ENCODE assay signal across 10 cellular contexts in genomic region chr4:159177265-159178146, GRCh38.
A peak's percentile ranks its signal among the peaks of the same experiment; 100 is the strongest.
DNase-seq lines count a peak whose midpoint lies in the region; ATAC-seq, FAIRE-seq and TF ChIP-seq lines count a peak whose summit lies in the region.
"Had no signal": no experiment of that assay in that cellular context is flagged by ENCODE, and none has a peak within 500 bp of the region (broad histone marks: within the 10 kb centered on the region; RNA-seq: fewer than 3 reads in every experiment).

No MANE protein-coding gene starts in this region.

- 20% methylated on average over 5 of the region's 5 CpGs for WGBS in GM12878 (ENCODE audit: insufficient coverage, insufficient replicate concordance, low lambda C conversion rate, missing lambda C conversion rate)

- in situ Hi-C loops in GM12878 (cut with MboI): loop anchor here (5.0 kb wide), 1 partner anchor 320 kb away; no protein-coding TSS in a partner anchor

- DNase-seq in GM06990 (ENCODE audit: extremely low read depth, insufficient read length) (no peak), GM12878 (ENCODE audit: low read depth, low spot score) (no peak), DMS53 (lab: John Stamatoyannopoulos, UW) (no peak), erythroblast (lab: John Stamatoyannopoulos, UW) (no peak)
- DNase-seq in activated CD4-positive, alpha-beta T cell treated with anti-CD3 and anti-CD28 coated beads, Interleukin-2, amount 50 U/mL, for 4 hours: no peak
- DNase-seq: NCI-H510A had no signal

- RAD21 ChIA-PET in GM12878 (lab: Charles Lee; ENCODE audit: unreplicated experiment): interaction anchor here (0.7 to 4.1 kb wide), 16 partner anchors 8 to 507 kb away, joined by 3 to 51 read pairs (median 4); no protein-coding TSS in a partner anchor

- TF ChIP-seq RAD21 in GM12878 (IDR thresholded peaks at IDR 0.05; ENCODE audit: insufficient read depth, low read depth, low read length): no peak

- TF ChIP-seq POLR2A in GM12878 (IDR thresholded peaks at IDR 0.05; ENCODE audit: low read depth, low read length) (no peak), erythroblast (IDR thresholded peaks at IDR 0.05; ENCODE audit: low read length) (no peak)

- BruUV-seq in GM12878 (replicated peaks; lab: Mats Ljungman, UMichigan): no TSS peak

- no peak for FAIRE-seq in GM12878 (lab: Jason Lieb, UNC)

- H4K20me1 ChIP-seq in GM12878 (ENCODE audit: control insufficient read depth, insufficient read depth): no peaks in the 10 kb centered on the region

- peak overlapping the region; percentile 81 for H3K4me2 ChIP-seq in GM12878 (ENCODE audit: control insufficient read depth, insufficient read depth)

- H2AFZ ChIP-seq in GM12878 (ENCODE audit: control insufficient read depth, low read depth, low read length): no peak overlapping the region; the same call in 1 of the 2 replicates

- intact Hi-C loops in GM12878 (cut with micrococcal nuclease; ENCODE audit: unreplicated experiment): loop anchor here (5.0 to 10.0 kb wide), 2 partner anchors 267 to 450 kb away; no protein-coding TSS in a partner anchor

- SMC1A ChIA-PET in GM12878 (lab: Charles Lee; ENCODE audit: uncharacterized antibody, unreplicated experiment): interaction anchor here (0.6 to 6.4 kb wide), 17 partner anchors 9 to 455 kb away, joined by 3 to 69 read pairs (median 4); no protein-coding TSS in a partner anchor

- POLR2A ChIA-PET in GM12878 (lab: Charles Lee): interaction anchor here (0.5 to 1.3 kb wide), 4 partner anchors 26 to 512 kb away, joined by 3 to 6 read pairs (median 4); no protein-coding TSS in a partner anchor

- H3K9ac ChIP-seq in GM12878 (ENCODE audit: control insufficient read depth, insufficient read depth, low read length): peak overlapping the region; percentile 36; the same call in 1 of the 2 replicates

- no peak for TF ChIP-seq EP300 in GM12878 (IDR thresholded peaks at IDR 0.05; ENCODE audit: borderline replicate concordance in 1 of 2, control insufficient read depth in 1 of 2, low read depth in 2 of 2, low read length in 2 of 2)

- H3K27ac ChIP-seq in GM12878 (ENCODE audit: control insufficient read depth, insufficient read depth): peak overlapping the region; percentile 69
- H3K27ac ChIP-seq: thoracic aorta had no signal

- CTCF ChIA-PET in GM12878 (lab: Yijun Ruan, JAX): interaction anchor here (0.6 to 4.5 kb wide), 15 partner anchors 9 to 913 kb away, joined by 3 to 54 read pairs (median 4); no protein-coding TSS in a partner anchor

- H3K4me3 ChIP-seq in GM06990 (replicated peaks; ENCODE audit: low read depth, low read length) (peak overlapping the region; percentile 51), GM12878 (peak overlapping the region; percentile 57)
- H3K4me3 ChIP-seq: thoracic aorta had no signal

- ATAC-seq in GM19455 (IDR thresholded peaks at IDR 0.05; ENCODE audit: unreplicated experiment): peak; percentile 35
- ATAC-seq in HG03175 (IDR thresholded peaks at IDR 0.05; ENCODE audit: unreplicated experiment): peak; percentile 66
- peak; percentile 70 for ATAC-seq in GM12878
- no peak for ATAC-seq in HG03108 (IDR thresholded peaks at IDR 0.05; ENCODE audit: unreplicated experiment)

- H3K27me3 ChIP-seq in GM06990 (replicated peaks; ENCODE audit: control insufficient read depth, insufficient read depth, low read length): no peaks in the 10 kb centered on the region
- no peaks in the 10 kb centered on the region for H3K27me3 ChIP-seq in GM12878 (replicated peaks in 1 of 2; ENCODE audit: control insufficient read depth in 2 of 2, insufficient read depth in 2 of 2, low read length in 1 of 2)

- peaks cover 81% of the 10 kb centered on the region for H3K79me2 ChIP-seq in GM12878 (ENCODE audit: control insufficient read depth, insufficient read depth, low read length)

- no peaks in the 10 kb centered on the region for H3K9me3 ChIP-seq in GM12878 (replicated peaks; ENCODE audit: control insufficient read depth, insufficient read depth, low read length)
- H3K9me3 ChIP-seq: thoracic aorta had no signal

- no peaks in the 10 kb centered on the region for H3K36me3 ChIP-seq in GM06990 (ENCODE audit: control insufficient read depth, insufficient read depth, low read length)
- no peaks in the 10 kb centered on the region for H3K36me3 ChIP-seq in GM12878 (ENCODE audit: control insufficient read depth in 2 of 2, insufficient read depth in 2 of 2, low read length in 1 of 2)
- H3K36me3 ChIP-seq: thoracic aorta had no signal

- peaks cover 44% of the 10 kb centered on the region for H3K4me1 ChIP-seq in GM12878 (ENCODE audit: control insufficient read depth, insufficient read depth, low read length)

- TF ChIP-seq CTCF in GM06990 (IDR thresholded peaks at IDR 0.05; ENCODE audit: insufficient read depth, low read length, poor library complexity, severe bottlenecking): no peak
- TF ChIP-seq CTCF in GM12878 (IDR thresholded peaks at IDR 0.05 in 2 of 3, conservative IDR thresholded peaks at IDR 0.05 in 1 of 3; ENCODE audit: control insufficient read depth in 2 of 3, extremely low read depth in 1 of 3, insufficient read depth in 1 of 3, low read depth in 3 of 3, low read length in 3 of 3): no peak

TF ChIP-seq in GM12878, 131 proteins besides CTCF, POLR2A, EP300 and RAD21 (continues in another document):
- no peak for TF ChIP-seq EED (IDR thresholded peaks at IDR 0.05; ENCODE audit: low read depth)
- TF ChIP-seq, protein P1, sequence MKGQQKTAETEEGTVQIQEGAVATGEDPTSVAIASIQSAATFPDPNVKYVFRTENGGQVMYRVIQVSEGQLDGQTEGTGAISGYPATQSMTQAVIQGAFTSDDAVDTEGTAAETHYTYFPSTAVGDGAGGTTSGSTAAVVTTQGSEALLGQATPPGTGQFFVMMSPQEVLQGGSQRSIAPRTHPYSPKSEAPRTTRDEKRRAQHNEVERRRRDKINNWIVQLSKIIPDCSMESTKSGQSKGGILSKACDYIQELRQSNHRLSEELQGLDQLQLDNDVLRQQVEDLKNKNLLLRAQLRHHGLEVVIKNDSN (IDR thresholded peaks at IDR 0.05; ENCODE audit: borderline replicate concordance, extremely low read length, insufficient read depth, low read depth, low read length): no peak
- peak; percentile 18 for TF ChIP-seq CUX1 (IDR thresholded peaks at IDR 0.05; ENCODE audit: insufficient replicate concordance, low read depth, low read length)
- TF ChIP-seq FOXK2 (IDR thresholded peaks at IDR 0.05): no peak
- no peak for TF ChIP-seq PBX3 (IDR thresholded peaks at IDR 0.05; ENCODE audit: insufficient replicate concordance, low read depth, low read length)
- TF ChIP-seq MTA2 (IDR thresholded peaks at IDR 0.05; ENCODE audit: low read depth): 0 out of 2 replicates have a peak, but pooled peaks have one; percentile 7
- TF ChIP-seq IRF4 (IDR thresholded peaks at IDR 0.05; ENCODE audit: low read depth, low read length): no peak
- no peak for TF ChIP-seq CBX5 (IDR thresholded peaks at IDR 0.05; ENCODE audit: low read depth)
- TF ChIP-seq TAF1 (IDR thresholded peaks at IDR 0.05; ENCODE audit: borderline replicate concordance, low read depth, low read length): no peak
- TF ChIP-seq KLF5 (IDR thresholded peaks at IDR 0.05; ENCODE audit: partially characterized antibody): no peak
- no peak for TF ChIP-seq ZNF24 (IDR thresholded peaks at IDR 0.05)
